In genomic region chr1:236016083-236016482, GRCh38 we compare ENCODE assay signal across 15 cellular contexts. TPM values are rescaled to one million over a fixed set of nuclear protein-coding genes. Genes with fewer than 3 reads are reported as not detected.
DNase-seq lines count a peak whose midpoint lies in the region; ATAC-seq and TF ChIP-seq lines count a peak whose summit lies in the region.
"Had no signal": no experiment of that assay in that cellular context is flagged by ENCODE, and none has a peak within 500 bp of the region (broad histone marks: within the 10 kb centered on the region; RNA-seq: fewer than 3 reads in every experiment).

No MANE protein-coding gene starts in this region.

- peaks cover 11 to 22% (median 21%) of the 10 kb centered on the region in 3 donors for H3K4me1 ChIP-seq in skeletal muscle tissue (ENCODE audit: control insufficient read depth in 3 of 3, insufficient read depth in 3 of 3, low read length in 3 of 3)

- TF ChIP-seq CTCF in chondrocyte (IDR thresholded peaks at IDR 0.05), result no peak

- H3K27me3 Mint-ChIP-seq in chondrocyte (ENCODE audit: low read depth), result no peaks in the 10 kb centered on the region

- H3K36me3 Mint-ChIP-seq in chondrocyte (ENCODE audit: low read depth), result peaks cover 30% of the 10 kb centered on the region
- H3K36me3 Mint-ChIP-seq: activated naive CD4-positive, alpha-beta T cell treated with anti-CD3 and anti-CD28 coated beads, Interleukin-2, amount 10 ng/mL, durations not matched to agents 7 days and 5 days had no signal

- no peak overlapping the region for H3K4me3 ChIP-seq in skeletal muscle tissue (ENCODE audit: low read length in 3 of 3)

- no peak overlapping the region for H3K9ac ChIP-seq in skeletal muscle tissue (ENCODE audit: low read depth in 1 of 3, low read length in 3 of 3)

- peak overlapping the region; percentile 24 for H3K27ac Mint-ChIP-seq in chondrocyte (ENCODE audit: unreplicated experiment)
- H3K27ac Mint-ChIP-seq: activated naive CD4-positive, alpha-beta T cell treated with anti-CD3 and anti-CD28 coated beads, Interleukin-2, amount 10 ng/mL, durations not matched to agents 7 days and 5 days had no signal

- H3K27ac ChIP-seq in skeletal muscle tissue (ENCODE audit: low read depth, low read length), result peak overlapping the region; percentile 69

- no peak overlapping the region for H3K4me3 Mint-ChIP-seq in chondrocyte (ENCODE audit: unreplicated experiment)
- H3K4me3 Mint-ChIP-seq: activated naive CD4-positive, alpha-beta T cell treated with anti-CD3 and anti-CD28 coated beads, Interleukin-2, amount 10 ng/mL, durations not matched to agents 7 days and 5 days had no signal

- H3K36me3 ChIP-seq in skeletal muscle tissue (ENCODE audit: control insufficient read depth in 3 of 3, insufficient read depth in 3 of 3, low read length in 3 of 3), result peaks cover 0 to 5% (median 3%) of the 10 kb centered on the region in 3 donors

- no peak for ATAC-seq in HG02759 (IDR thresholded peaks at IDR 0.05; ENCODE audit: unreplicated experiment)
- ATAC-seq in HG03196 (IDR thresholded peaks at IDR 0.05; ENCODE audit: unreplicated experiment), result no peak
- ATAC-seq in GM19455 (IDR thresholded peaks at IDR 0.05; ENCODE audit: unreplicated experiment), result no peak

- peak; percentile 26 for DNase-seq in GM03348 (ENCODE audit: low spot score)
- no peak for DNase-seq in chondrocyte (ENCODE audit: low spot score)
- peak; percentile 75 for DNase-seq in iris pigment epithelial cell (ENCODE audit: low read depth)
- DNase-seq in activated CD8-positive, alpha-beta memory T cell treated with anti-CD3 and anti-CD28 coated beads, Interleukin-2, amount 50 U/mL, for 4 hours, result no peak
- DNase-seq: activated CD8-positive, alpha-beta memory T cell treated with anti-CD3 and anti-CD28 coated beads for 24 hours; activated naive CD4-positive, alpha-beta T cell treated with anti-CD3 and anti-CD28 coated beads, Interleukin-2, amount 10 ng/mL, durations not matched to agents 7 days and 5 days; dermis blood vessel endothelial cell; DMS79 treated with DMSO at 0.1 percent for 48 hours; H7; NCI-H510A treated with DMSO at 0.1 percent for 48 hours; T1000 had no signal

- H3K9me3 Mint-ChIP-seq in chondrocyte (ENCODE audit: low read depth), result no peaks in the 10 kb centered on the region
- H3K9me3 Mint-ChIP-seq: activated naive CD4-positive, alpha-beta T cell treated with anti-CD3 and anti-CD28 coated beads, Interleukin-2, amount 10 ng/mL, durations not matched to agents 7 days and 5 days had no signal

- no peaks in the 10 kb centered on the region for H3K9me3 ChIP-seq in skeletal muscle tissue (ENCODE audit: control insufficient read depth in 3 of 3, low read length in 3 of 3)

- H3K27me3 ChIP-seq in skeletal muscle tissue (ENCODE audit: control insufficient read depth in 3 of 3, insufficient read depth in 3 of 3, low read length in 3 of 3), result peaks cover 0 to 2% (median 0%) of the 10 kb centered on the region in 3 donors

- H3K4me1 Mint-ChIP-seq in chondrocyte (ENCODE audit: low read depth), result peaks cover 18% of the 10 kb centered on the region
- H3K4me1 Mint-ChIP-seq: activated naive CD4-positive, alpha-beta T cell treated with anti-CD3 and anti-CD28 coated beads, Interleukin-2, amount 10 ng/mL, durations not matched to agents 7 days and 5 days had no signal

RNA-seq across cellular contexts. Expression of gene NID1, which starts 48.8 kb away (rescaled TPM):
- total RNA-seq in chondrocyte, result 73.0 to 102 TPM (median 99.1 TPM) in 3 replicates
- 107 TPM for total RNA-seq in skeletal muscle tissue

Comparison
In these comparisons a context has a peak if more than half of its experiments do, and no peak if none do; other contexts are left out.
1. DNase-seq: peak in GM03348 (single experiment) and iris pigment epithelial cell (single experiment); none in chondrocyte (single experiment) and activated CD8-positive, alpha-beta memory T cell treated with anti-CD3 and anti-CD28 coated beads, Interleukin-2, amount 50 U/mL, for 4 hours (single experiment).